8 cellular contexts compared by ENCODE assay signal in genomic region chr17:40348562-40349476, GRCh38. TPM values are rescaled to one million over a fixed set of nuclear protein-coding genes. Genes with fewer than 3 reads are reported as not detected.
DNase-seq lines count a peak whose midpoint lies in the region; ATAC-seq and TF ChIP-seq lines count a peak whose summit lies in the region.

No MANE protein-coding gene starts in this region.

- H3K9me3 Mint-ChIP-seq in CD8-positive, alpha-beta memory T cell, result no peaks in the 10 kb centered on the region

- CTCF ChIA-PET in CD8-positive, alpha-beta memory T cell (lab: Charles Lee), result interaction anchor here (0.5 to 1.9 kb wide), 4 partner anchors 10 to 46 kb away, joined by 3 to 8 read pairs (median 4); no protein-coding TSS in a partner anchor
- CTCF ChIA-PET in HEK293T (lab: Yijun Ruan, JAX), result interaction anchor here (0.8 to 0.9 kb wide), 2 partner anchors 14 to 45 kb away, joined by 3 to 4 read pairs; no protein-coding TSS in a partner anchor

- no peaks in the 10 kb centered on the region for H3K27me3 Mint-ChIP-seq in CD8-positive, alpha-beta memory T cell

- ATAC-seq in GM21360 (IDR thresholded peaks at IDR 0.05; ENCODE audit: unreplicated experiment), result no peak

- no peak overlapping the region for H2AFZ ChIP-seq in fibroblast of lung (ENCODE audit: low read length)

- H3K9ac ChIP-seq in fibroblast of lung (ENCODE audit: insufficient read depth, low read length), result peak overlapping the region; percentile 10

- no peak for DNase-seq in CD8-positive, alpha-beta memory T cell
- DNase-seq in NCI-H2171 treated with DMSO at 0.1 percent for 48 hours (lab: John Stamatoyannopoulos, UW), result peak; percentile 72
- peak in 1 of 2 donors; percentile 38 for DNase-seq in fibroblast of lung (ENCODE audit: low read depth in 2 of 2)
- DNase-seq in nucleus accumbens (lab: John Stamatoyannopoulos, UW), result peak in 51 of 56 donors; percentile 21 to 86 (median 61)
- no peak for DNase-seq in GM19238 (ENCODE audit: insufficient read length, low spot score)
- no peak for DNase-seq in activated T-cell treated with anti-CD3 and anti-CD28 coated beads, Interleukin-2, amount 50 U/mL, for 1 hour
- no peak for DNase-seq in HEK293T (ENCODE audit: extremely low spot score)

- peaks cover 0 to 46% (median 8%) of the 10 kb centered on the region in 3 donors for H3K36me3 Mint-ChIP-seq in CD8-positive, alpha-beta memory T cell

- TF ChIP-seq CTCF in fibroblast of lung (conservative IDR thresholded peaks at IDR 0.05 in 1 of 2, IDR thresholded peaks at IDR 0.05 in 1 of 2; ENCODE audit: low read depth in 1 of 2, low read length in 2 of 2), result no peak

- POLR2A ChIA-PET in CD8-positive, alpha-beta memory T cell (lab: Charles Lee), result no interaction called here
- POLR2A ChIA-PET in HEK293T (lab: Yijun Ruan, JAX), result no interaction called here

- H3K4me1 ChIP-seq in CD8-positive, alpha-beta memory T cell (ENCODE audit: insufficient read depth, low read length), result peaks cover 46% of the 10 kb centered on the region
- peaks cover 55% of the 10 kb centered on the region for H3K4me1 ChIP-seq in fibroblast of lung (ENCODE audit: control insufficient read depth, extremely low read depth, insufficient read depth, low read length)

- peak overlapping the region in 7 of 8 donors; percentile 32 to 97 (median 78) for H3K27ac Mint-ChIP-seq in CD8-positive, alpha-beta memory T cell

- H3K9me3 ChIP-seq in CD8-positive, alpha-beta memory T cell (ENCODE audit: low read length), result no peaks in the 10 kb centered on the region
- no peaks in the 10 kb centered on the region for H3K9me3 ChIP-seq in fibroblast of lung (ENCODE audit: control insufficient read depth, insufficient read depth, low read depth, low read length)

- H3K4me3 Mint-ChIP-seq in CD8-positive, alpha-beta memory T cell, result peak overlapping the region in 4 of 7 donors; percentile 18 to 88 (median 62)

- H3K27me3 ChIP-seq in CD8-positive, alpha-beta memory T cell (ENCODE audit: insufficient read depth, low read length, poor library complexity, severe bottlenecking), result no peaks in the 10 kb centered on the region
- no peaks in the 10 kb centered on the region for H3K27me3 ChIP-seq in fibroblast of lung (ENCODE audit: control insufficient read depth, insufficient read depth, low read length)

- no peak overlapping the region for H3K4me3 ChIP-seq in CD8-positive, alpha-beta memory T cell (ENCODE audit: low read length)
- no peak overlapping the region for H3K4me3 ChIP-seq in fibroblast of lung (replicated peaks in 1 of 4; ENCODE audit: control extremely low read depth in 1 of 4, insufficient read depth in 1 of 4, low read depth in 3 of 4, low read length in 4 of 4)

- peaks cover 18% of the 10 kb centered on the region for H3K36me3 ChIP-seq in CD8-positive, alpha-beta memory T cell (ENCODE audit: insufficient read depth, low read length)
- H3K36me3 ChIP-seq in fibroblast of lung (ENCODE audit: control insufficient read depth, insufficient read depth, low read length), result peaks cover 20% of the 10 kb centered on the region

- peaks cover 32% of the 10 kb centered on the region for H3K79me2 ChIP-seq in fibroblast of lung (ENCODE audit: control insufficient read depth, insufficient read depth, low read length)

- no peak overlapping the region for H3K4me2 ChIP-seq in fibroblast of lung (ENCODE audit: extremely low read depth, insufficient read depth, low read length)

- H4K20me1 ChIP-seq in fibroblast of lung (ENCODE audit: control insufficient read depth, extremely low read depth, insufficient read depth, low read length), result no peaks in the 10 kb centered on the region

- no peak overlapping the region for H3K27ac ChIP-seq in CD8-positive, alpha-beta memory T cell (ENCODE audit: low read depth, low read length)
- H3K27ac ChIP-seq in fibroblast of lung (ENCODE audit: insufficient read depth, low read length), result no peak overlapping the region

- peaks cover 58 to 69% (median 64%) of the 10 kb centered on the region in 3 donors for H3K4me1 Mint-ChIP-seq in CD8-positive, alpha-beta memory T cell

TF ChIP-seq in HEK293T, 16 proteins besides CTCF, POLR2A, EP300 and RAD21:
- TF ChIP-seq TARDBP (IDR thresholded peaks at IDR 0.05) (no peak), HDGF (IDR thresholded peaks at IDR 0.05; ENCODE audit: borderline replicate concordance) (no peak), L3MBTL2 (conservative IDR thresholded peaks at IDR 0.05) (no peak), FOXA1 (IDR thresholded peaks at IDR 0.05) (no peak), FOXM1 (IDR thresholded peaks at IDR 0.05; ENCODE audit: borderline replicate concordance) (no peak), CTBP1 (IDR thresholded peaks at IDR 0.05; ENCODE audit: borderline replicate concordance) (no peak), BHLHE40 (IDR thresholded peaks at IDR 0.05; ENCODE audit: borderline replicate concordance) (no peak), SUZ12 (IDR thresholded peaks at IDR 0.05) (no peak), PKNOX1 (IDR thresholded peaks at IDR 0.05) (no peak), ELF4 (IDR thresholded peaks at IDR 0.05) (no peak), ZNF384 (IDR thresholded peaks at IDR 0.05) (no peak), LEF1 (IDR thresholded peaks at IDR 0.05; ENCODE audit: borderline replicate concordance) (no peak), ARNT (IDR thresholded peaks at IDR 0.05) (no peak), SP1 (IDR thresholded peaks at IDR 0.05) (no peak), NFRKB (IDR thresholded peaks at IDR 0.05) (no peak)
TF ChIP-seq in HEK293T: peak in this region for 0.

RNA-seq across cellular contexts. Expression of gene GJD3, which starts 15.7 kb away (rescaled TPM):
- total RNA-seq in CD8-positive, alpha-beta memory T cell, result under 1 TPM in 1 of 2 experiments, not detected in 1; 0.24 TPM
- polyA plus RNA-seq in CD8-positive, alpha-beta memory T cell, result 0.40 TPM
- 3.9 and 4.3 TPM in 2 replicates for total RNA-seq in fibroblast of lung
- polyA plus RNA-seq in fibroblast of lung, result 0.16 and 0.99 TPM in 2 replicates
- 0.36 TPM in 1 of 2 replicates, not detected in the other for polyA plus RNA-seq in fibroblast of lung (2012)
- polyA minus RNA-seq in fibroblast of lung (ENCODE audit: low replicate concordance), result 0.63 TPM in 1 of 2 replicates, not detected in the other

RNA-seq across cellular contexts. Expression of gene RARA, which starts 39.8 kb away (rescaled TPM):
- total RNA-seq in CD8-positive, alpha-beta memory T cell, result 10 to 100 TPM; 37.4 to 37.8 TPM
- 14.0 TPM for polyA plus RNA-seq in CD8-positive, alpha-beta memory T cell
- total RNA-seq in fibroblast of lung, result 7.8 and 10.5 TPM in 2 replicates
- 7.0 and 7.6 TPM in 2 replicates for polyA plus RNA-seq in fibroblast of lung
- 27.6 and 29.8 TPM in 2 replicates for polyA plus RNA-seq in fibroblast of lung (2012)
- 39.2 and 44.6 TPM in 2 replicates for polyA minus RNA-seq in fibroblast of lung (ENCODE audit: low replicate concordance)

Comparison
In these comparisons a context has a peak if more than half of its experiments do, and no peak if none do; other contexts are left out.
1. DNase-seq: peak in NCI-H2171 treated with DMSO at 0.1 percent for 48 hours (single experiment) and nucleus accumbens (51 of 56); none in CD8-positive, alpha-beta memory T cell (0 of 5), GM19238 (single experiment), activated T-cell treated with anti-CD3 and anti-CD28 coated beads, Interleukin-2, amount 50 U/mL, for 1 hour (single experiment) and HEK293T (single experiment).